Comparison of ENCODE assay signal across 8 cellular contexts in the genomic region with DNA sequence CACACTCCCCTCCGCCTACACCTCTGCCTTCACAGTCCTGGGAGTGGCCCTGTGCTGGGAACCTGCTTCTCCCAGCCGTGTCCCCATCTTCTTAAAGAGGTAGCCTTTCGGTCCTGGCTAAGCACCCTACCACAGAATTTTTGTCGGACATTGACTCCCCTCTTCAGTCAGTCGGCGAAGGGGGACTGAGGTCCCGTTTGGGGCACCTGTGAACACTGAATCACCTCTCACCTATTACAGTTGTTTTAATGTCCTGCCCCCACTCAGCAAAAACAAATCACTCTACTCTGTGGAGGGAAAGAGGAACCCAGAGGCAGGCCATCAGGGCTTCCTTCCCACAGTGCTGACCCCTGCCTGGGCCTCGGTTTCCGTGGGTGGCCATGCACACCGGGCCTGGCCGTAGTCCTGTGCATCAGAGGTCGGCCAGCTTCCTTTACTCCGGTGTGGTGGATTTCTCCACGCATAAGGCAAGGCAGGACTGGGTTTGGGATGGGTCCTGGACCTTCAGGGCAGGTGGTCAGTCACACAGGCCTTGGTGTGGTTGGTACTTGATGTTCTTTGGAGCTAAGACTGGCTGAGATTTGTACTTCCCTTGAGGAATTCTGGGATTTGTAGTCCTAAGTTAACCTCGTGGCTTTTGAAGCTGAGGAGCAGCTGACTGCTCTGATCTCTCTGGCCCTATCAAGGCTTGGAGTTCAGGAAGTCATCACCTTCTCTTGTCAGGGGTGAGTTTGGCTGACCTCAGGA. TPM values are rescaled to one million over a fixed set of nuclear protein-coding genes. Genes with fewer than 3 reads are reported as not detected.
DNase-seq lines count a peak whose midpoint lies in the region; ATAC-seq and TF ChIP-seq lines count a peak whose summit lies in the region.

No MANE protein-coding gene starts in this region.

- peak overlapping the region; percentile 90 for H3K9ac ChIP-seq in mesendoderm (ENCODE audit: low read length)

- H3K79me2 ChIP-seq in mesendoderm (ENCODE audit: control insufficient read depth, insufficient read depth, low read length): no peaks in the 10 kb centered on the region

- peak overlapping the region; percentile 86 for H3K4me2 ChIP-seq in mesendoderm (ENCODE audit: low read length)

- no peak overlapping the region for H2BK15ac ChIP-seq in mesendoderm (replicated peaks; ENCODE audit: low read depth)

- no peak overlapping the region for H2BK5ac ChIP-seq in mesendoderm (ENCODE audit: low read length)

- H4K5ac ChIP-seq in mesendoderm (ENCODE audit: low read length): no peak overlapping the region

- TF ChIP-seq CTCF in endothelial cell (IDR thresholded peaks at IDR 0.05; ENCODE audit: unreplicated experiment): no peak
- TF ChIP-seq CTCF in upper lobe of left lung (IDR thresholded peaks at IDR 0.05): no peak

- DNase-seq in EH (ENCODE audit: low read depth) (peak; percentile 69), endothelial cell (ENCODE audit: low spot score) (no peak), mesendoderm (peak; percentile 89), upper lobe of left lung (peak in 1 of 2 donors; percentile 60), NK-92 (lab: John Stamatoyannopoulos, UW; ENCODE audit: unreplicated experiment) (no peak)
- no peak for DNase-seq in stimulated activated CD4-positive, alpha-beta T cell treated with anti-CD3 and anti-CD28 coated beads, Interleukin-15, amount 100 ng/mL, for 24 hours

- peaks cover 3% of the 10 kb centered on the region for H3K79me1 ChIP-seq in mesendoderm (ENCODE audit: low read length)

- H3K4me1 ChIP-seq in mesendoderm (ENCODE audit: control insufficient read depth, low read depth, low read length) (peaks cover 3% of the 10 kb centered on the region), upper lobe of left lung (peaks cover 36 to 51% (median 39%) of the 10 kb centered on the region in 4 donors)

- no peaks in the 10 kb centered on the region for H3K9me3 Mint-ChIP-seq in endothelial cell (ENCODE audit: unreplicated experiment)

- no peak overlapping the region for H2BK120ac ChIP-seq in mesendoderm (ENCODE audit: low read depth, low read length)

- peak overlapping the region; percentile 95 for H3K56ac ChIP-seq in mesendoderm (ENCODE audit: low read length)

- no peak overlapping the region for H4K8ac ChIP-seq in mesendoderm (ENCODE audit: low read depth, low read length)

- H3K4me1 Mint-ChIP-seq in endothelial cell (ENCODE audit: unreplicated experiment): peaks cover 71% of the 10 kb centered on the region

- no peak for TF ChIP-seq EP300 in upper lobe of left lung (IDR thresholded peaks at IDR 0.05)

- H3K18ac ChIP-seq in mesendoderm (ENCODE audit: low read length): peak overlapping the region; percentile 64

- peaks cover 41% of the 10 kb centered on the region for H3K27me3 Mint-ChIP-seq in endothelial cell (ENCODE audit: unreplicated experiment)

- ATAC-seq in HG03354 (IDR thresholded peaks at IDR 0.05; ENCODE audit: poor library complexity, severe bottlenecking, unreplicated experiment): peak; percentile 2
- ATAC-seq in SK-N-SH treated with all-trans-retinoic acid at 6 μM for 48 hours: peak; percentile 51
- peak; percentile 54 to 75 for ATAC-seq in upper lobe of left lung (ENCODE audit: low FRiP score in 2 of 2)

- no CpG with 5 or more reads among the region's 15 CpGs for WGBS in mesendoderm (ENCODE audit: extremely low coverage, insufficient coverage, low lambda C conversion rate)
- WGBS in upper lobe of left lung, 2 donors: 16 to 28% methylated on average over 7 to 14 of the region's 15 CpGs

- peaks cover 45% of the 10 kb centered on the region for H3K36me3 Mint-ChIP-seq in endothelial cell (ENCODE audit: low read depth, unreplicated experiment)

- H3K27me3 ChIP-seq in mesendoderm (ENCODE audit: insufficient read depth, low read length, poor library complexity) (no peaks in the 10 kb centered on the region), upper lobe of left lung (no peaks in the 10 kb centered on the region)

- peak overlapping the region; percentile 94 for H3K4me3 Mint-ChIP-seq in endothelial cell (ENCODE audit: unreplicated experiment)

- peak overlapping the region; percentile 74 for H3K23ac ChIP-seq in mesendoderm (ENCODE audit: low read length)

- peak overlapping the region; percentile 64 for H2AK5ac ChIP-seq in mesendoderm (ENCODE audit: low read length)

- peak overlapping the region; percentile 11 for H3K4ac ChIP-seq in mesendoderm (ENCODE audit: low read depth, low read length)

- peak overlapping the region; percentile 94 for H3K27ac Mint-ChIP-seq in endothelial cell (ENCODE audit: unreplicated experiment)

- TF ChIP-seq POLR2A in upper lobe of left lung (IDR thresholded peaks at IDR 0.05): peak in 1 of 4 donors; percentile 12

- no peaks in the 10 kb centered on the region for H3K9me3 ChIP-seq in upper lobe of left lung

- peaks cover 14% of the 10 kb centered on the region for H3K36me3 ChIP-seq in mesendoderm (ENCODE audit: control insufficient read depth, insufficient read depth, low read length)
- H3K36me3 ChIP-seq in upper lobe of left lung: peaks cover 22 to 40% (median 30%) of the 10 kb centered on the region in 4 donors

- peak overlapping the region; percentile 87 for H3K27ac ChIP-seq in mesendoderm (ENCODE audit: low read depth, low read length)
- peak overlapping the region; percentile 93 to 97 (median 95) for H3K27ac ChIP-seq in upper lobe of left lung

- H3K4me3 ChIP-seq in mesendoderm (ENCODE audit: low read length) (peak overlapping the region; percentile 80), upper lobe of left lung (peak overlapping the region; percentile 67 to 93 (median 87))

TF ChIP-seq in SK-N-SH treated with all-trans-retinoic acid at 6 μM for 48 hours, 23 proteins besides CTCF, POLR2A, EP300 and RAD21 (continues in another document):
- TF ChIP-seq ZFP3 (CRISPR knock-in tag; IDR thresholded peaks at IDR 0.05) (no peak), GLIS3 (CRISPR knock-in tag; IDR thresholded peaks at IDR 0.05) (no peak), ZC3H10 (CRISPR knock-in tag; IDR thresholded peaks at IDR 0.05) (no peak), TCF4 (CRISPR knock-in tag; IDR thresholded peaks at IDR 0.05; ENCODE audit: borderline replicate concordance) (no peak), ZNF565 (CRISPR knock-in tag; conservative IDR thresholded peaks at IDR 0.05; ENCODE audit: low read depth) (no peak), ZFP30 (CRISPR knock-in tag; IDR thresholded peaks at IDR 0.05) (no peak), CREB5 (CRISPR knock-in tag; IDR thresholded peaks at IDR 0.05; ENCODE audit: low read depth) (no peak), SNAI2 (CRISPR knock-in tag; IDR thresholded peaks at IDR 0.05) (no peak), RARB (CRISPR knock-in tag; IDR thresholded peaks at IDR 0.05) (no peak)
- TF ChIP-seq, protein P1, sequence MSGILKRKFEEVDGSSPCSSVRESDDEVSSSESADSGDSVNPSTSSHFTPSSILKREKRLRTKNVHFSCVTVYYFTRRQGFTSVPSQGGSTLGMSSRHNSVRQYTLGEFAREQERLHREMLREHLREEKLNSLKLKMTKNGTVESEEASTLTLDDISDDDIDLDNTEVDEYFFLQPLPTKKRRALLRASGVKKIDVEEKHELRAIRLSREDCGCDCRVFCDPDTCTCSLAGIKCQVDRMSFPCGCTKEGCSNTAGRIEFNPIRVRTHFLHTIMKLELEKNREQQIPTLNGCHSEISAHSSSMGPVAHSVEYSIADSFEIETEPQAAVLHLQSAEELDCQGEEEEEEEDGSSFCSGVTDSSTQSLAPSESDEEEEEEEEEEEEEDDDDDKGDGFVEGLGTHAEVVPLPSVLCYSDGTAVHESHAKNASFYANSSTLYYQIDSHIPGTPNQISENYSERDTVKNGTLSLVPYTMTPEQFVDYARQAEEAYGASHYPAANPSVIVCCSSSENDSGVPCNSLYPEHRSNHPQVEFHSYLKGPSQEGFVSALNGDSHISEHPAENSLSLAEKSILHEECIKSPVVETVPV (CRISPR knock-in tag; IDR thresholded peaks at IDR 0.05): no peak

RNA-seq across cellular contexts. Expression of gene FAM131A, which starts 0.7 kb away (rescaled TPM):
- total RNA-seq in endothelial cell (ENCODE audit: unreplicated experiment): 15.8 TPM
- polyA plus RNA-seq in mesendoderm (2013, experiment 1 of 2): 4.8 TPM
- 5.1 TPM for polyA plus RNA-seq in mesendoderm (2013, experiment 2 of 2)
- total RNA-seq in upper lobe of left lung: 10 to 100 TPM; 14.8 to 52.7 (median 25.2) TPM

RNA-seq across cellular contexts. Expression of gene EIF4G1, which starts 22.3 kb away (rescaled TPM):
- total RNA-seq in endothelial cell (ENCODE audit: unreplicated experiment) (390 TPM), upper lobe of left lung (100 to 1,000 TPM; 278 to 408 (median 326) TPM)
- polyA plus RNA-seq in mesendoderm (2013, experiment 1 of 2): 364 TPM
- polyA plus RNA-seq in mesendoderm (2013, experiment 2 of 2): 356 TPM

RNA-seq across cellular contexts. Expression of gene CLCN2, which starts 24.7 kb away (rescaled TPM):
- total RNA-seq in endothelial cell (ENCODE audit: unreplicated experiment) (6.3 TPM), upper lobe of left lung (10 to 100 TPM in 1 of 6 donors, 1 to 10 TPM in 5; 3.0 to 14.7 (median 5.3) TPM)
- polyA plus RNA-seq in mesendoderm (2013, experiment 1 of 2): 3.7 TPM
- polyA plus RNA-seq in mesendoderm (2013, experiment 2 of 2): 3.9 TPM

RNA-seq across cellular contexts. Expression of gene POLR2H, which starts 24.9 kb away (rescaled TPM):
- total RNA-seq in endothelial cell (ENCODE audit: unreplicated experiment) (56.1 TPM), upper lobe of left lung (100 to 1,000 TPM in 1 of 6 donors, 10 to 100 TPM in 5; 41.4 to 235 (median 66.2) TPM)
- 89.1 TPM for polyA plus RNA-seq in mesendoderm (2013, experiment 1 of 2)
- 91.1 TPM for polyA plus RNA-seq in mesendoderm (2013, experiment 2 of 2)

RNA-seq across cellular contexts. Expression of gene PSMD2, which starts 37.6 kb away (rescaled TPM):
- total RNA-seq in endothelial cell (ENCODE audit: unreplicated experiment): 292 TPM
- polyA plus RNA-seq in mesendoderm (2013, experiment 1 of 2): 152 TPM
- polyA plus RNA-seq in mesendoderm (2013, experiment 2 of 2): 152 TPM
- total RNA-seq in upper lobe of left lung: 100 to 1,000 TPM; 144 to 259 (median 165) TPM

Comparison
In these comparisons a context has a peak if more than half of its experiments do, and no peak if none do; other contexts are left out.
1. DNase-seq: peak in EH (single experiment) and mesendoderm (single experiment); none in endothelial cell (single experiment), NK-92 (single experiment) and stimulated activated CD4-positive, alpha-beta T cell treated with anti-CD3 and anti-CD28 coated beads, Interleukin-15, amount 100 ng/mL, for 24 hours (single experiment).
2. ATAC-seq: peak in every context shown above with its lines; median percentile 64 in upper lobe of left lung; 51 in SK-N-SH treated with all-trans-retinoic acid at 6 μM for 48 hours; 2 in HG03354.